Comparison of ENCODE assay signal across 8 cellular contexts in genomic region chr3:122858373-122858772, GRCh38.
DNase-seq lines count a peak whose midpoint lies in the region; ATAC-seq, FAIRE-seq and TF ChIP-seq lines count a peak whose summit lies in the region.

No MANE protein-coding gene starts in this region.

- no peaks in the 10 kb centered on the region for H3K9me3 Mint-ChIP-seq in progenitor cell of endocrine pancreas (ENCODE audit: low read depth)

- peak; percentile 59 for FAIRE-seq in endometrium (lab: Jason Lieb, UNC)

- H3K27me3 Mint-ChIP-seq in progenitor cell of endocrine pancreas: no peaks in the 10 kb centered on the region

- peaks cover 6% of the 10 kb centered on the region for H3K36me3 Mint-ChIP-seq in progenitor cell of endocrine pancreas (ENCODE audit: insufficient read depth)

- H3K4me1 ChIP-seq in effector memory CD4-positive, alpha-beta T cell (ENCODE audit: control insufficient read depth, insufficient read depth, low read length, poor library complexity, severe bottlenecking): no peaks in the 10 kb centered on the region

- ATAC-seq in HG03095 (IDR thresholded peaks at IDR 0.05; ENCODE audit: unreplicated experiment): no peak

- H3K27me3 ChIP-seq in effector memory CD4-positive, alpha-beta T cell (replicated peaks; ENCODE audit: control insufficient read depth, insufficient read depth, low read length, poor library complexity, severe bottlenecking): no peaks in the 10 kb centered on the region

- no peaks in the 10 kb centered on the region for H3K36me3 ChIP-seq in effector memory CD4-positive, alpha-beta T cell (ENCODE audit: control insufficient read depth, insufficient read depth, low read length)

- H3K4me3 ChIP-seq in effector memory CD4-positive, alpha-beta T cell (ENCODE audit: insufficient read depth, low read depth, low read length, poor library complexity, severe bottlenecking): no peak overlapping the region

- TF ChIP-seq CTCF in progenitor cell of endocrine pancreas (IDR thresholded peaks at IDR 0.05; ENCODE audit: unreplicated experiment): peak; percentile 39

- H3K4me1 Mint-ChIP-seq in progenitor cell of endocrine pancreas (ENCODE audit: low read depth): no peaks in the 10 kb centered on the region

- no peak overlapping the region for H3K27ac Mint-ChIP-seq in progenitor cell of endocrine pancreas

- no peak overlapping the region for H3K4me3 Mint-ChIP-seq in progenitor cell of endocrine pancreas (ENCODE audit: low read depth)

- H3K9me3 ChIP-seq in effector memory CD4-positive, alpha-beta T cell (ENCODE audit: control insufficient read depth, low read length): no peaks in the 10 kb centered on the region

- peak; percentile 38 for DNase-seq in DMS 273 (lab: John Stamatoyannopoulos, UW; ENCODE audit: unreplicated experiment)
- DNase-seq in DMS 273 treated with DMSO at 0.1 percent for 48 hours (lab: John Stamatoyannopoulos, UW): no peak
- peak; percentile 10 for DNase-seq in NCI-H2227 (lab: John Stamatoyannopoulos, UW; ENCODE audit: unreplicated experiment)
- DNase-seq in progenitor cell of endocrine pancreas (ENCODE audit: low spot score, unreplicated experiment): no peak
- DNase-seq in effector memory CD4-positive, alpha-beta T cell: no peak
- no peak for DNase-seq in HEK293T (ENCODE audit: extremely low spot score)

- CTCF ChIA-PET in HEK293T (lab: Yijun Ruan, JAX): interaction anchor here (0.9 kb wide), 1 partner anchor 633 kb away, joined by 3 read pairs; no protein-coding TSS in a partner anchor

- no peak overlapping the region for H3K27ac ChIP-seq in effector memory CD4-positive, alpha-beta T cell (ENCODE audit: insufficient read depth, low read length, poor library complexity, severe bottlenecking)

- POLR2A ChIA-PET in HEK293T (lab: Yijun Ruan, JAX): no interaction called here

TF ChIP-seq in HEK293T, 16 proteins besides CTCF, POLR2A, EP300 and RAD21:
- TF ChIP-seq FOXA1 (IDR thresholded peaks at IDR 0.05): no peak
- TF ChIP-seq CTBP1 (IDR thresholded peaks at IDR 0.05; ENCODE audit: borderline replicate concordance): no peak
- TF ChIP-seq FOXK2 (IDR thresholded peaks at IDR 0.05): no peak

Comparison
In these comparisons a context has a peak if more than half of its experiments do, and no peak if none do; other contexts are left out.
1. DNase-seq: peak in DMS 273 (single experiment) and NCI-H2227 (single experiment); none in DMS 273 treated with DMSO at 0.1 percent for 48 hours (single experiment), progenitor cell of endocrine pancreas (single experiment), effector memory CD4-positive, alpha-beta T cell (0 of 3) and HEK293T (single experiment).